ENCODE assay signal across 9 cellular contexts in genomic region chr2:68368657-68369339, GRCh38. TPM values are rescaled to one million over a fixed set of nuclear protein-coding genes. Genes with fewer than 3 reads are reported as not detected.
DNase-seq lines count a peak whose midpoint lies in the region; ATAC-seq, FAIRE-seq and TF ChIP-seq lines count a peak whose summit lies in the region.
"Had no signal": no experiment of that assay in that cellular context is flagged by ENCODE, and none has a peak within 500 bp of the region (broad histone marks: within the 10 kb centered on the region; RNA-seq: fewer than 3 reads in every experiment).

No MANE protein-coding gene starts in this region.

- no peak overlapping the region for H2BK15ac ChIP-seq in mesendoderm (replicated peaks; ENCODE audit: low read depth)

- H3K79me2 ChIP-seq in GM12878 (ENCODE audit: control insufficient read depth, insufficient read depth, low read length) = peaks cover 99% of the 10 kb centered on the region
- H3K79me2 ChIP-seq in mesendoderm (ENCODE audit: control insufficient read depth, insufficient read depth, low read length) = no peaks in the 10 kb centered on the region

- no peak overlapping the region for H3K27ac Mint-ChIP-seq in mesothelial cell of epicardium

- H3K9me3 Mint-ChIP-seq in mesothelial cell of epicardium = no peaks in the 10 kb centered on the region
- H3K9me3 Mint-ChIP-seq: neural crest cell had no signal

- intact Hi-C loops in GM12878 (cut with micrococcal nuclease; ENCODE audit: unreplicated experiment) = loop anchor here (5.0 kb wide), 1 partner anchor 116 kb away; the partner anchor contains the start of gene PPP3R1

- DNase-seq in AG04450 (ENCODE audit: low read depth, low spot score) (peak; percentile 45), HCEC 1CT (peak; percentile 64), GM12878 (ENCODE audit: low read depth, low spot score) (no peak), mesendoderm (peak; percentile 23), mesothelial cell of epicardium (ENCODE audit: low spot score in 2 of 2, unreplicated experiment in 2 of 2) (no peak), SIG-M5 treated with dmso at 0.1 percent for 504 hours (lab: John Stamatoyannopoulos, UW; ENCODE audit: unreplicated experiment) (no peak), Peyer's patch (no peak)

- H4K5ac ChIP-seq in mesendoderm (ENCODE audit: low read length) = no peak overlapping the region

- no peak overlapping the region for H3K18ac ChIP-seq in mesendoderm (ENCODE audit: low read length)

- no peak overlapping the region for H2AFZ ChIP-seq in GM12878 (ENCODE audit: control insufficient read depth, low read depth, low read length)

- peak overlapping the region; percentile 64 for H3K4me2 ChIP-seq in GM12878 (ENCODE audit: control insufficient read depth, insufficient read depth)
- no peak overlapping the region for H3K4me2 ChIP-seq in mesendoderm (ENCODE audit: low read length)

- H3K27me3 ChIP-seq in AG04450 (ENCODE audit: control insufficient read depth, insufficient read depth, low read length) (no peaks in the 10 kb centered on the region), GM12878 (replicated peaks in 1 of 2; ENCODE audit: control insufficient read depth in 2 of 2, insufficient read depth in 2 of 2, low read length in 1 of 2) (no peaks in the 10 kb centered on the region), mesendoderm (ENCODE audit: insufficient read depth, low read length, poor library complexity) (no peaks in the 10 kb centered on the region), Peyer's patch (no peaks in the 10 kb centered on the region)

- FAIRE-seq in GM12878 (lab: Jason Lieb, UNC) = no peak

- H3K4me1 Mint-ChIP-seq in mesothelial cell of epicardium = peaks cover 5% of the 10 kb centered on the region

- no peak; the same call in 1 of the 3 replicates for ATAC-seq in GM12878
- ATAC-seq in HG03108 (IDR thresholded peaks at IDR 0.05; ENCODE audit: unreplicated experiment) = no peak

- no peak overlapping the region for H2BK5ac ChIP-seq in mesendoderm (ENCODE audit: low read length)

- BruUV-seq in GM12878 (replicated peaks; lab: Mats Ljungman, UMichigan) = no TSS peak

- H4K8ac ChIP-seq in mesendoderm (ENCODE audit: low read depth, low read length) = no peak overlapping the region

- no peaks in the 10 kb centered on the region for H3K9me3 ChIP-seq in AG04450 (ENCODE audit: control insufficient read depth, insufficient read depth, low read length)
- H3K9me3 ChIP-seq in GM12878 (replicated peaks; ENCODE audit: control insufficient read depth, insufficient read depth, low read length) = no peaks in the 10 kb centered on the region; the same call in 2 of the 3 replicates
- H3K9me3 ChIP-seq in Peyer's patch = no peaks in the 10 kb centered on the region

- no peaks in the 10 kb centered on the region; a peak in 1 of 4 replicates for H3K36me3 ChIP-seq in GM12878 (ENCODE audit: control insufficient read depth in 2 of 2, insufficient read depth in 2 of 2, low read length in 1 of 2)
- H3K36me3 ChIP-seq in mesendoderm (ENCODE audit: control insufficient read depth, insufficient read depth, low read length) = no peaks in the 10 kb centered on the region
- no peaks in the 10 kb centered on the region for H3K36me3 ChIP-seq in Peyer's patch

- H3K4ac ChIP-seq in mesendoderm (ENCODE audit: low read depth, low read length) = no peak overlapping the region

- H2BK120ac ChIP-seq in mesendoderm (ENCODE audit: low read depth, low read length) = no peak overlapping the region

- no peaks in the 10 kb centered on the region for H3K36me3 Mint-ChIP-seq in mesothelial cell of epicardium

- TF ChIP-seq CTCF in AG04450 (IDR thresholded peaks at IDR 0.05; ENCODE audit: low read depth, low read length) (no peak), GM12878 (IDR thresholded peaks at IDR 0.05 in 2 of 3, conservative IDR thresholded peaks at IDR 0.05 in 1 of 3; ENCODE audit: control insufficient read depth in 2 of 3, extremely low read depth in 1 of 3, insufficient read depth in 1 of 3, low read depth in 3 of 3, low read length in 3 of 3) (no peak), mesothelial cell of epicardium (IDR thresholded peaks at IDR 0.05; ENCODE audit: unreplicated experiment) (no peak), Peyer's patch (IDR thresholded peaks at IDR 0.05) (no peak)

- no peak overlapping the region for H2AK5ac ChIP-seq in mesendoderm (ENCODE audit: low read length)

- POLR2A ChIA-PET in AG04450 (lab: Yijun Ruan, JAX) (no interaction called here), GM12878 (lab: Charles Lee) (interaction anchor here (0.5 to 3.1 kb wide), 8 partner anchors 11 to 98 kb away, joined by 3 to 14 read pairs (median 4); partner anchors contain the start of genes APLF and FBXO48)

- no peak for TF ChIP-seq RAD21 in GM12878 (IDR thresholded peaks at IDR 0.05; ENCODE audit: insufficient read depth, low read depth, low read length)

- RAD21 ChIA-PET in GM12878 (lab: Charles Lee; ENCODE audit: unreplicated experiment) = interaction anchor here (1.2 to 7.5 kb wide), 5 partner anchors 10 to 72 kb away, joined by 4 to 83 read pairs (median 6); no protein-coding TSS in a partner anchor

- WGBS in GM12878 (ENCODE audit: insufficient coverage, insufficient replicate concordance, low lambda C conversion rate, missing lambda C conversion rate) = 15% methylated on average over 7 of the region's 7 CpGs
- no CpG with 5 or more reads among the region's 7 CpGs for WGBS in mesendoderm (ENCODE audit: extremely low coverage, insufficient coverage, low lambda C conversion rate)

- no peaks in the 10 kb centered on the region for H3K27me3 Mint-ChIP-seq in mesothelial cell of epicardium (ENCODE audit: low read depth)

- no peak for TF ChIP-seq EP300 in GM12878 (IDR thresholded peaks at IDR 0.05; ENCODE audit: borderline replicate concordance in 1 of 2, control insufficient read depth in 1 of 2, low read depth in 2 of 2, low read length in 2 of 2)

- in situ Hi-C loops in GM12878 (cut with MboI) = no loop called here

- H3K27ac ChIP-seq in AG04450 (ENCODE audit: low read depth, low read length) (no peak overlapping the region), GM12878 (ENCODE audit: control insufficient read depth, insufficient read depth) (peak overlapping the region; percentile 94), mesendoderm (ENCODE audit: low read depth, low read length) (no peak overlapping the region), Peyer's patch (peak overlapping the region in 2 of 4 donors; percentile 2 to 42)

- SMC1A ChIA-PET in GM12878 (lab: Charles Lee; ENCODE audit: uncharacterized antibody, unreplicated experiment) = interaction anchor here (0.9 to 10.7 kb wide), 8 partner anchors 11 to 73 kb away, joined by 3 to 166 read pairs (median 4); no protein-coding TSS in a partner anchor

- no peaks in the 10 kb centered on the region for H3K79me1 ChIP-seq in mesendoderm (ENCODE audit: low read length)

- H3K4me3 ChIP-seq in AG04450 (ENCODE audit: low read depth, low read length) (no peak overlapping the region), GM12878 (peak overlapping the region; percentile 84), mesendoderm (ENCODE audit: low read length) (no peak overlapping the region), Peyer's patch (no peak overlapping the region)

- peaks cover 18% of the 10 kb centered on the region for H3K4me1 ChIP-seq in GM12878 (ENCODE audit: control insufficient read depth, insufficient read depth, low read length)
- no peaks in the 10 kb centered on the region for H3K4me1 ChIP-seq in mesendoderm (ENCODE audit: control insufficient read depth, low read depth, low read length)
- peaks cover 0 to 3% (median 0%) of the 10 kb centered on the region in 4 donors for H3K4me1 ChIP-seq in Peyer's patch

- CTCF ChIA-PET in AG04450 (lab: Charles Lee) = no interaction called here
- CTCF ChIA-PET in GM12878 (lab: Yijun Ruan, JAX) = interaction anchor here (0.9 to 5.2 kb wide), 4 partner anchors 11 to 72 kb away, joined by 4 to 39 read pairs (median 6); no protein-coding TSS in a partner anchor

- no peak overlapping the region for H3K23ac ChIP-seq in mesendoderm (ENCODE audit: low read length)

- H3K9ac ChIP-seq in GM12878 (ENCODE audit: control insufficient read depth, insufficient read depth, low read length) (peak overlapping the region; percentile 96), mesendoderm (ENCODE audit: low read length) (no peak overlapping the region)

- H3K56ac ChIP-seq in mesendoderm (ENCODE audit: low read length) = no peak overlapping the region

- no peak overlapping the region for H3K4me3 Mint-ChIP-seq in mesothelial cell of epicardium
- H3K4me3 Mint-ChIP-seq: neural crest cell had no signal

- TF ChIP-seq POLR2A in GM12878 (IDR thresholded peaks at IDR 0.05; ENCODE audit: low read depth, low read length) = no peak; the same call in 1 of the 2 replicates
- no peak for TF ChIP-seq POLR2A in Peyer's patch (IDR thresholded peaks at IDR 0.05)

- H4K20me1 ChIP-seq in GM12878 (ENCODE audit: control insufficient read depth, insufficient read depth) = no peaks in the 10 kb centered on the region

RNA-seq across cellular contexts. Expression of gene PLEK, which starts 3.7 kb away (rescaled TPM):
- polyA plus RNA-seq in AG04450 (2011; rRNA removed) = 0.06 TPM in 2 replicates
- not detected in 2 replicates for polyA minus RNA-seq in AG04450 (2011; rRNA and poly(A)+ RNA removed)
- total RNA-seq in GM12878 (2013; cell fraction: nucleolus; rRNA removed) = 397 and 442 TPM in 2 replicates
- 270 and 329 TPM in 2 replicates for total RNA-seq in GM12878 (2014; rRNA removed)
- 371 and 378 TPM in 2 replicates for total RNA-seq in GM12878 (2014; rRNA removed; fragmentation: Illumina TruSeq; extraction: Trizol)
- 319 and 335 TPM in 2 replicates for total RNA-seq in GM12878 (2021)
- polyA plus RNA-seq in GM12878 (2011; ENCODE audit: low read depth) = 166 TPM
- polyA plus RNA-seq in GM12878 (2011; rRNA removed) = 804 and 985 TPM in 2 replicates
- polyA plus RNA-seq in GM12878 (2011; cell fraction: cytosol; rRNA removed) = 433 and 504 TPM in 2 replicates
- 396 and 451 TPM in 2 replicates for polyA plus RNA-seq in GM12878 (2011; cell fraction: nucleus; rRNA removed)
- 204 and 209 TPM in 2 replicates for polyA plus RNA-seq in GM12878 (2012)
- polyA plus RNA-seq in GM12878 (2014; fragmentation: Illumina TruSeq; extraction: Trizol) = 466 and 545 TPM in 2 replicates
- 100 to 1,000 TPM; 410 to 617 TPM for polyA plus RNA-seq in GM12878 (2014; fragmentation: Nextera tagmentation; extraction: Ambion mirVana)
- 283 and 353 TPM in 2 replicates for polyA plus RNA-seq in GM12878 (2014; rRNA removed)
- polyA plus RNA-seq in GM12878 (2016; fragmentation: Nextera tagmentation; extraction: Ambion mirVana) = 100 to 1,000 TPM; 229 to 238 TPM
- 394 and 411 TPM in 2 replicates for polyA minus RNA-seq in GM12878 (2011; rRNA and poly(A)+ RNA removed)
- 150 and 184 TPM in 2 replicates for polyA minus RNA-seq in GM12878 (2011; cell fraction: cytosol; rRNA and poly(A)+ RNA removed)
- 97.7 and 128 TPM in 2 replicates for polyA minus RNA-seq in GM12878 (2011; cell fraction: nucleus; rRNA and poly(A)+ RNA removed)
- 0.01 TPM for polyA plus RNA-seq in mesendoderm (2013, experiment 1 of 2)
- 0.01 TPM for polyA plus RNA-seq in mesendoderm (2013, experiment 2 of 2)
- total RNA-seq in mesothelial cell of epicardium = not detected in 3 replicates
- total RNA-seq in Peyer's patch = 10 to 100 TPM in 1 of 4 donors, 1 to 10 TPM in 3; 1.8 to 46.2 (median 3.4) TPM
- total RNA-seq: neural crest cell had no signal

RNA-seq across cellular contexts. Expression of gene CNRIP1, which starts 49.0 kb away (rescaled TPM):
- 56.3 and 61.6 TPM in 2 replicates for polyA plus RNA-seq in AG04450 (2011; rRNA removed)
- 30.8 and 42.4 TPM in 2 replicates for polyA minus RNA-seq in AG04450 (2011; rRNA and poly(A)+ RNA removed)
- total RNA-seq in GM12878 (2013; cell fraction: nucleolus; rRNA removed) = not detected in 2 replicates
- not detected in 2 replicates for total RNA-seq in GM12878 (2014; rRNA removed)
- not detected in 2 replicates for total RNA-seq in GM12878 (2014; rRNA removed; fragmentation: Illumina TruSeq; extraction: Trizol)
- not detected in 2 replicates for total RNA-seq in GM12878 (2021)
- polyA plus RNA-seq in GM12878 (2011; ENCODE audit: low read depth) = not detected
- polyA plus RNA-seq in GM12878 (2011; rRNA removed) = not detected in 2 replicates
- not detected in 2 replicates for polyA plus RNA-seq in GM12878 (2011; cell fraction: cytosol; rRNA removed)
- not detected in 2 replicates for polyA plus RNA-seq in GM12878 (2011; cell fraction: nucleus; rRNA removed)
- polyA plus RNA-seq in GM12878 (2012) = not detected in 2 replicates
- polyA plus RNA-seq in GM12878 (2014; fragmentation: Illumina TruSeq; extraction: Trizol) = not detected in 2 replicates
- polyA plus RNA-seq in GM12878 (2014; fragmentation: Nextera tagmentation; extraction: Ambion mirVana) = not detected
- not detected in 2 replicates for polyA plus RNA-seq in GM12878 (2014; rRNA removed)
- not detected for polyA plus RNA-seq in GM12878 (2016; fragmentation: Nextera tagmentation; extraction: Ambion mirVana)
- not detected in 2 replicates for polyA minus RNA-seq in GM12878 (2011; rRNA and poly(A)+ RNA removed)
- not detected in 2 replicates for polyA minus RNA-seq in GM12878 (2011; cell fraction: cytosol; rRNA and poly(A)+ RNA removed)
- not detected in 2 replicates for polyA minus RNA-seq in GM12878 (2011; cell fraction: nucleus; rRNA and poly(A)+ RNA removed)
- 1.2 TPM for polyA plus RNA-seq in mesendoderm (2013, experiment 1 of 2)
- polyA plus RNA-seq in mesendoderm (2013, experiment 2 of 2) = 1.1 TPM
- 4.9 to 5.6 TPM (median 5.2 TPM) in 3 replicates for total RNA-seq in mesothelial cell of epicardium
- 10 to 100 TPM in 1 of 4 donors, 1 to 10 TPM in 3; 2.1 to 21.5 (median 4.8) TPM for total RNA-seq in Peyer's patch

Comparison
In these comparisons a context has a peak if more than half of its experiments do, and no peak if none do; other contexts are left out.
1. DNase-seq: peak in AG04450 (single experiment), HCEC 1CT (single experiment) and mesendoderm (single experiment); none in GM12878 (single experiment), mesothelial cell of epicardium (0 of 2), SIG-M5 treated with dmso at 0.1 percent for 504 hours (single experiment) and Peyer's patch (0 of 3).
2. RNA of gene PLEK, which starts 3.7 kb away (total RNA-seq): 270 to 442 TPM in GM12878; 1.8 to 46.2 TPM in Peyer's patch and not detected in mesothelial cell of epicardium; every median in the first group is over 4 times any median in the second.